ENCODE assay signal across 8 cellular contexts in genomic region chr19:19490247-19490968, GRCh38. TPM values are rescaled to one million over a fixed set of nuclear protein-coding genes. Genes with fewer than 3 reads are reported as not detected.
A peak's percentile ranks its signal among the peaks of the same experiment; 100 is the strongest.
DNase-seq lines count a peak whose midpoint lies in the region; ATAC-seq and TF ChIP-seq lines count a peak whose summit lies in the region.

No MANE protein-coding gene starts in this region.

- no peaks in the 10 kb centered on the region for H3K27me3 ChIP-seq in adrenal gland
- H3K27me3 ChIP-seq in cardiac muscle cell = no peaks in the 10 kb centered on the region
- H3K27me3 ChIP-seq in tibial nerve = no peaks in the 10 kb centered on the region

- POLR2A ChIA-PET in T-cell (lab: Charles Lee) = interaction anchor here (0.6 to 2.4 kb wide), 3 partner anchors 85 to 126 kb away, joined by 3 to 8 read pairs (median 3); partner anchors contain the start of gene GATAD2A (in 1 of the 2)

- H3K4me3 ChIP-seq in adrenal gland (no peak overlapping the region), cardiac muscle cell (no peak overlapping the region), tibial nerve (no peak overlapping the region)

- ATAC-seq in T-cell (replicated peaks in 1 of 4) = peak; percentile 21 to 48 (median 35)
- ATAC-seq in HG03280 (IDR thresholded peaks at IDR 0.05; ENCODE audit: unreplicated experiment) = no peak

- H3K9me3 ChIP-seq in adrenal gland (replicated peaks in 1 of 3) (no peaks in the 10 kb centered on the region), cardiac muscle cell (ENCODE audit: low read depth) (no peaks in the 10 kb centered on the region), tibial nerve (no peaks in the 10 kb centered on the region)

- peak overlapping the region; percentile 95 to 99 for H3K27ac Mint-ChIP-seq in T-cell

- CTCF ChIA-PET in T-cell (lab: Charles Lee) = interaction anchor here (0.5 to 4.4 kb wide), 16 partner anchors 21 to 421 kb away, joined by 3 to 64 read pairs (median 4); partner anchors contain the start of genes GATAD2A (in 1 of the 2) and NDUFA13 (in 1 of the 2)

- TF ChIP-seq POLR2A in adrenal gland (IDR thresholded peaks at IDR 0.05) = no peak
- TF ChIP-seq POLR2A in tibial nerve (IDR thresholded peaks at IDR 0.05) = no peak

- DNase-seq in NCI-H1105 treated with DMSO at 0.1 percent for 48 hours (lab: John Stamatoyannopoulos, UW) (peak; percentile 80), T-cell (peak; percentile 51 to 85 (median 76)), adrenal gland (peak; percentile 82 to 95 (median 84)), cardiac muscle cell (ENCODE audit: low read depth in 1 of 2, low spot score in 1 of 2) (peak; percentile 85 to 89), posterior vena cava (ENCODE audit: low spot score) (peak; percentile 91), tibial nerve (ENCODE audit: low spot score in 2 of 2) (peak; percentile 67 to 91)

- H3K27ac ChIP-seq in adrenal gland (peak overlapping the region; percentile 64 to 87 (median 82)), cardiac muscle cell (peak overlapping the region; percentile 91), tibial nerve (peak overlapping the region; percentile 63 to 85 (median 84))

- peak overlapping the region in 1 of 3 donors; percentile 79 for H3K4me3 Mint-ChIP-seq in T-cell

- WGBS in adrenal gland, 4 donors = 24 to 38% (median 29%) methylated on average over 12 to 19 of the region's 19 CpGs
- 26 to 27% methylated on average over 15 to 19 of the region's 19 CpGs for WGBS in tibial nerve, 2 donors

- H3K4me1 ChIP-seq in adrenal gland (replicated peaks in 1 of 2) = peaks cover 27 to 47% of the 10 kb centered on the region in 2 donors
- peaks cover 28% of the 10 kb centered on the region for H3K4me1 ChIP-seq in cardiac muscle cell (ENCODE audit: low read depth)
- peaks cover 0 to 53% (median 30%) of the 10 kb centered on the region in 4 donors for H3K4me1 ChIP-seq in tibial nerve

- no peaks in the 10 kb centered on the region for H3K9me3 Mint-ChIP-seq in T-cell

- TF ChIP-seq CTCF in GM12873 (IDR thresholded peaks at IDR 0.05; ENCODE audit: insufficient read depth, low read depth, low read length, missing control alignments) (peak; percentile 85), adrenal gland (IDR thresholded peaks at IDR 0.05) (peak; percentile 70 to 91 (median 88)), cardiac muscle cell (IDR thresholded peaks at IDR 0.05; ENCODE audit: low read depth, low read length) (peak; percentile 81), tibial nerve (IDR thresholded peaks at IDR 0.05) (peak; percentile 74 to 91 (median 83))

- intact Hi-C loops in adrenal gland (cut with DNase I) = loop anchor here (2.0 to 5.0 kb wide), 2 partner anchors 123 to 124 kb away; no protein-coding TSS in a partner anchor
- intact Hi-C loops in posterior vena cava (cut with DNase I) = loop anchor here (5.0 kb wide), 1 partner anchor 123 kb away; no protein-coding TSS in a partner anchor

- no peaks in the 10 kb centered on the region for H3K27me3 Mint-ChIP-seq in T-cell

- H3K36me3 ChIP-seq in adrenal gland (replicated peaks in 1 of 2) (peaks cover 0 to 30% of the 10 kb centered on the region in 2 donors), cardiac muscle cell (peaks cover 12% of the 10 kb centered on the region), tibial nerve (peaks cover 0 to 38% (median 10%) of the 10 kb centered on the region in 3 donors)

- H3K36me3 Mint-ChIP-seq in T-cell = peaks cover 11% of the 10 kb centered on the region

- peaks cover 48 to 53% (median 49%) of the 10 kb centered on the region in 3 donors for H3K4me1 Mint-ChIP-seq in T-cell

- no peak for TF ChIP-seq EP300 in tibial nerve (IDR thresholded peaks at IDR 0.05)

RNA-seq across cellular contexts. Expression of gene TSSK6, which starts 24.9 kb away (rescaled TPM):
- total RNA-seq in T-cell (10 to 100 TPM in 3 of 5 donors, 1 to 10 TPM in 2; 3.9 to 13.0 (median 11.0) TPM), adrenal gland (10 to 100 TPM in 1 of 8 donors, 1 to 10 TPM in 6, under 1 TPM in 1; 0.95 to 50.5 (median 3.6) TPM), cardiac muscle cell (4.1 and 11.9 TPM in 2 replicates), posterior vena cava (under 1 TPM; 0.46 to 1.00 TPM), tibial nerve (1 to 10 TPM; 1.8 to 7.2 (median 3.7) TPM)
- polyA plus RNA-seq in adrenal gland (1 to 10 TPM in 1 of 3 donors, under 1 TPM in 1, not detected in 1; 0.37 to 1.0 TPM), cardiac muscle cell (0.60 and 1.5 TPM in 2 replicates)

RNA-seq across cellular contexts. Expression of gene NDUFA13, which starts 25.6 kb away (rescaled TPM):
- total RNA-seq in T-cell (100 to 1,000 TPM; 188 to 235 (median 233) TPM), adrenal gland (100 to 1,000 TPM in 6 of 8 donors, 10 to 100 TPM in 2; 17.0 to 416 (median 281) TPM), cardiac muscle cell (119 and 172 TPM in 2 replicates), posterior vena cava (100 to 1,000 TPM; 217 to 248 TPM), tibial nerve (10 to 100 TPM; 27.3 to 93.6 (median 61.6) TPM)
- polyA plus RNA-seq in adrenal gland (100 to 1,000 TPM; 202 to 558 (median 329) TPM), cardiac muscle cell (806 and 843 TPM in 2 replicates)

RNA-seq across cellular contexts. Expression of gene YJEFN3, which starts 38.3 kb away (rescaled TPM):
- 10 to 100 TPM in 3 of 5 donors, 1 to 10 TPM in 2; 5.4 to 14.2 (median 12.5) TPM for total RNA-seq in T-cell
- 1 to 10 TPM in 5 of 8 donors, under 1 TPM in 3; 0.36 to 5.7 (median 1.3) TPM for total RNA-seq in adrenal gland
- polyA plus RNA-seq in adrenal gland = 10 to 100 TPM in 1 of 3 donors, 1 to 10 TPM in 1, under 1 TPM in 1; 0.77 to 30.2 (median 6.1) TPM
- 10.6 and 12.5 TPM in 2 replicates for total RNA-seq in cardiac muscle cell
- 23.0 and 29.9 TPM in 2 replicates for polyA plus RNA-seq in cardiac muscle cell
- 1 to 10 TPM; 2.9 to 3.7 TPM for total RNA-seq in posterior vena cava
- total RNA-seq in tibial nerve = 1 to 10 TPM; 4.2 to 9.4 (median 5.7) TPM

RNA-seq across cellular contexts. Expression of gene CILP2, which starts 47.7 kb away (rescaled TPM):
- total RNA-seq in T-cell (1 to 10 TPM in 1 of 5 donors, under 1 TPM in 4; 0.23 to 1.3 (median 0.41) TPM), adrenal gland (under 1 TPM in 1 of 8 donors, not detected in 7; 0.43 TPM), cardiac muscle cell (7.5 and 8.4 TPM in 2 replicates), posterior vena cava (1 to 10 TPM in 1 of 2 donors, under 1 TPM in 1; 0.67 to 2.3 TPM), tibial nerve (under 1 TPM in 2 of 4 donors, not detected in 2; 0.20 to 0.66 TPM)
- polyA plus RNA-seq in adrenal gland (under 1 TPM in 2 of 3 donors, not detected in 1; 0.13 to 0.24 TPM), cardiac muscle cell (2.2 and 6.7 TPM in 2 replicates)
